ENCODE assay signal across 1 cellular context in genomic region chr14:59483819-59484610, GRCh38.
TF ChIP-seq lines count a peak whose summit lies in the region.

TSS of gene JKAMP (plus strand) at chr14:59484517. CDS start at chr14:59484590, 73 bp downstream.
TSS of gene L3HYPDH (minus strand) at chr14:59484408. CDS start at chr14:59484316, 92 bp downstream.

TF ChIP-seq in HepG2, 621 proteins besides CTCF, POLR2A, EP300 and RAD21 (continued from another document and continues in another):
- TF ChIP-seq ZNF326 (CRISPR knock-in tag; IDR thresholded peaks at IDR 0.05; ENCODE audit: borderline replicate concordance), result no peak
- peak; percentile 85 for TF ChIP-seq XBP1 (CRISPR knock-in tag; IDR thresholded peaks at IDR 0.05)
- TF ChIP-seq NBN (conservative IDR thresholded peaks at IDR 0.05), result no peak
- TF ChIP-seq ZNF616 (CRISPR knock-in tag; IDR thresholded peaks at IDR 0.05; ENCODE audit: low read depth), result peak; percentile 99
- peak; percentile 91 for TF ChIP-seq CENPT (CRISPR knock-in tag; IDR thresholded peaks at IDR 0.05; ENCODE audit: low read depth)
- TF ChIP-seq PAX8 (CRISPR knock-in tag; IDR thresholded peaks at IDR 0.05; ENCODE audit: borderline replicate concordance), result 0 out of 2 replicates have a peak, but pooled peaks have one; percentile 11
- peak; percentile 92 for TF ChIP-seq AHR (CRISPR knock-in tag; IDR thresholded peaks at IDR 0.05)
- peak; percentile 96; the same call in 1 of the 2 replicates for TF ChIP-seq ZNF224 (CRISPR knock-in tag; IDR thresholded peaks at IDR 0.05)
- peak; percentile 75 for TF ChIP-seq MNT (IDR thresholded peaks at IDR 0.05)
- no peak; the same call in 1 of the 2 replicates for TF ChIP-seq ZNF720 (CRISPR knock-in tag; IDR thresholded peaks at IDR 0.05)
- TF ChIP-seq EEA1 (CRISPR knock-in tag; IDR thresholded peaks at IDR 0.05; ENCODE audit: borderline replicate concordance), result peak; percentile 24; the same call in 1 of the 2 replicates
- no peak; the same call in none of the 2 replicates for TF ChIP-seq IRF2 (CRISPR knock-in tag; IDR thresholded peaks at IDR 0.05)
- TF ChIP-seq MBD4 (IDR thresholded peaks at IDR 0.05; ENCODE audit: borderline replicate concordance, low read length), result no peak
- TF ChIP-seq, protein P1, sequence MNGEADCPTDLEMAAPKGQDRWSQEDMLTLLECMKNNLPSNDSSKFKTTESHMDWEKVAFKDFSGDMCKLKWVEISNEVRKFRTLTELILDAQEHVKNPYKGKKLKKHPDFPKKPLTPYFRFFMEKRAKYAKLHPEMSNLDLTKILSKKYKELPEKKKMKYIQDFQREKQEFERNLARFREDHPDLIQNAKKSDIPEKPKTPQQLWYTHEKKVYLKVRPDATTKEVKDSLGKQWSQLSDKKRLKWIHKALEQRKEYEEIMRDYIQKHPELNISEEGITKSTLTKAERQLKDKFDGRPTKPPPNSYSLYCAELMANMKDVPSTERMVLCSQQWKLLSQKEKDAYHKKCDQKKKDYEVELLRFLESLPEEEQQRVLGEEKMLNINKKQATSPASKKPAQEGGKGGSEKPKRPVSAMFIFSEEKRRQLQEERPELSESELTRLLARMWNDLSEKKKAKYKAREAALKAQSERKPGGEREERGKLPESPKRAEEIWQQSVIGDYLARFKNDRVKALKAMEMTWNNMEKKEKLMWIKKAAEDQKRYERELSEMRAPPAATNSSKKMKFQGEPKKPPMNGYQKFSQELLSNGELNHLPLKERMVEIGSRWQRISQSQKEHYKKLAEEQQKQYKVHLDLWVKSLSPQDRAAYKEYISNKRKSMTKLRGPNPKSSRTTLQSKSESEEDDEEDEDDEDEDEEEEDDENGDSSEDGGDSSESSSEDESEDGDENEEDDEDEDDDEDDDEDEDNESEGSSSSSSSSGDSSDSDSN (CRISPR knock-in tag; IDR thresholded peaks at IDR 0.05), result peak; percentile 96
- TF ChIP-seq ZNF20 (CRISPR knock-in tag; IDR thresholded peaks at IDR 0.05), result peak; percentile 92; the same call in 1 of the 2 replicates
- TF ChIP-seq SNAPC2 (CRISPR knock-in tag; IDR thresholded peaks at IDR 0.05), result peak; percentile 95
- no peak for TF ChIP-seq SIN3B (IDR thresholded peaks at IDR 0.05; ENCODE audit: low read length)
- no peak; the same call in 1 of the 2 replicates for TF ChIP-seq ZNF510 (CRISPR knock-in tag; IDR thresholded peaks at IDR 0.05; ENCODE audit: low read depth)
- TF ChIP-seq FOXP1 (IDR thresholded peaks at IDR 0.05), result no peak
- no peak for TF ChIP-seq FOXP1 (CRISPR knock-in tag; IDR thresholded peaks at IDR 0.05)
- TF ChIP-seq, protein P2, sequence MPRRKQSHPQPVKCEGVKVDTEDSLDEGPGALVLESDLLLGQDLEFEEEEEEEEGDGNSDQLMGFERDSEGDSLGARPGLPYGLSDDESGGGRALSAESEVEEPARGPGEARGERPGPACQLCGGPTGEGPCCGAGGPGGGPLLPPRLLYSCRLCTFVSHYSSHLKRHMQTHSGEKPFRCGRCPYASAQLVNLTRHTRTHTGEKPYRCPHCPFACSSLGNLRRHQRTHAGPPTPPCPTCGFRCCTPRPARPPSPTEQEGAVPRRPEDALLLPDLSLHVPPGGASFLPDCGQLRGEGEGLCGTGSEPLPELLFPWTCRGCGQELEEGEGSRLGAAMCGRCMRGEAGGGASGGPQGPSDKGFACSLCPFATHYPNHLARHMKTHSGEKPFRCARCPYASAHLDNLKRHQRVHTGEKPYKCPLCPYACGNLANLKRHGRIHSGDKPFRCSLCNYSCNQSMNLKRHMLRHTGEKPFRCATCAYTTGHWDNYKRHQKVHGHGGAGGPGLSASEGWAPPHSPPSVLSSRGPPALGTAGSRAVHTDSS (CRISPR knock-in tag; conservative IDR thresholded peaks at IDR 0.05), result 0 out of 2 replicates have a peak, but pooled peaks have one; percentile 28
- peak; percentile 89; the same call in 1 of the 2 replicates for TF ChIP-seq ZBTB34 (CRISPR knock-in tag; IDR thresholded peaks at IDR 0.05)
- TF ChIP-seq MEF2D (CRISPR knock-in tag; IDR thresholded peaks at IDR 0.05), result peak; percentile 79
- TF ChIP-seq MAX (IDR thresholded peaks at IDR 0.05), result peak; percentile 98
- no peak; the same call in 1 of the 2 replicates for TF ChIP-seq ZNF773 (CRISPR knock-in tag; IDR thresholded peaks at IDR 0.05; ENCODE audit: borderline replicate concordance)
- peak; percentile 79; the same call in 1 of the 2 replicates for TF ChIP-seq ZNF691 (CRISPR knock-in tag; IDR thresholded peaks at IDR 0.05; ENCODE audit: borderline replicate concordance, low read depth)
- TF ChIP-seq GABPB1 (CRISPR knock-in tag; IDR thresholded peaks at IDR 0.05), result peak; percentile 91
- no peak for TF ChIP-seq JUN (CRISPR knock-in tag; IDR thresholded peaks at IDR 0.05)
- peak; percentile 37; the same call in 1 of the 2 replicates for TF ChIP-seq ZNF460 (CRISPR knock-in tag; IDR thresholded peaks at IDR 0.05; ENCODE audit: borderline replicate concordance)
- peak; percentile 89; the same call in 1 of the 2 replicates for TF ChIP-seq ATF7-NPFF (CRISPR knock-in tag; IDR thresholded peaks at IDR 0.05; ENCODE audit: low read depth)
- TF ChIP-seq ZNF703 (CRISPR knock-in tag; IDR thresholded peaks at IDR 0.05; ENCODE audit: borderline replicate concordance), result peak; percentile 98
- TF ChIP-seq ZNF782 (CRISPR knock-in tag; IDR thresholded peaks at IDR 0.05; ENCODE audit: borderline replicate concordance), result peak; percentile 93; the same call in 1 of the 2 replicates
- peak; percentile 95 for TF ChIP-seq ZFP36L1 (CRISPR knock-in tag; IDR thresholded peaks at IDR 0.05)
- 0 out of 2 replicates have a peak, but pooled peaks have one; percentile 10 for TF ChIP-seq ZBTB7B (CRISPR knock-in tag; IDR thresholded peaks at IDR 0.05)
- 0 out of 2 replicates have a peak, but pooled peaks have one; percentile 83 for TF ChIP-seq ZNF567 (CRISPR knock-in tag; IDR thresholded peaks at IDR 0.05; ENCODE audit: borderline replicate concordance)
- no peak for TF ChIP-seq GPBP1L1 (CRISPR knock-in tag; IDR thresholded peaks at IDR 0.05)
- TF ChIP-seq ZBTB20 (CRISPR knock-in tag; IDR thresholded peaks at IDR 0.05; ENCODE audit: borderline replicate concordance, low read depth), result no peak; the same call in 1 of the 2 replicates
- no peak; the same call in 1 of the 2 replicates for TF ChIP-seq ATF2 (CRISPR knock-in tag; IDR thresholded peaks at IDR 0.05)
- TF ChIP-seq ZNF780A (CRISPR knock-in tag; IDR thresholded peaks at IDR 0.05), result peak; percentile 93
- TF ChIP-seq NFRKB (IDR thresholded peaks at IDR 0.05), result no peak
- peak; percentile 91 for TF ChIP-seq ZNF816 (CRISPR knock-in tag; IDR thresholded peaks at IDR 0.05; ENCODE audit: borderline replicate concordance)
- TF ChIP-seq, protein P3, sequence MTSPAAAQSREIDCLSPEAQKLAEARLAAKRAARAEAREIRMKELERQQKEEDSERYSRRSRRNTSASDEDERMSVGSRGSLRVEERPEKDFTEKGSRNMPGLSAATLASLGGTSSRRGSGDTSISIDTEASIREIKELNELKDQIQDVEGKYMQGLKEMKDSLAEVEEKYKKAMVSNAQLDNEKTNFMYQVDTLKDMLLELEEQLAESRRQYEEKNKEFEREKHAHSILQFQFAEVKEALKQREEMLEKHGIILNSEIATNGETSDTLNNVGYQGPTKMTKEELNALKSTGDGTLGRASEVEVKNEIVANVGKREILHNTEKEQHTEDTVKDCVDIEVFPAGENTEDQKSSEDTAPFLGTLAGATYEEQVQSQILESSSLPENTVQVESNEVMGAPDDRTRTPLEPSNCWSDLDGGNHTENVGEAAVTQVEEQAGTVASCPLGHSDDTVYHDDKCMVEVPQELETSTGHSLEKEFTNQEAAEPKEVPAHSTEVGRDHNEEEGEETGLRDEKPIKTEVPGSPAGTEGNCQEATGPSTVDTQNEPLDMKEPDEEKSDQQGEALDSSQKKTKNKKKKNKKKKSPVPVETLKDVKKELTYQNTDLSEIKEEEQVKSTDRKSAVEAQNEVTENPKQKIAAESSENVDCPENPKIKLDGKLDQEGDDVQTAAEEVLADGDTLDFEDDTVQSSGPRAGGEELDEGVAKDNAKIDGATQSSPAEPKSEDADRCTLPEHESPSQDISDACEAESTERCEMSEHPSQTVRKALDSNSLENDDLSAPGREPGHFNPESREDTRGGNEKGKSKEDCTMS (CRISPR knock-in tag; conservative IDR thresholded peaks at IDR 0.05), result no peak
- TF ChIP-seq MEIS1 (CRISPR knock-in tag; IDR thresholded peaks at IDR 0.05; ENCODE audit: borderline replicate concordance), result peak; percentile 85
- TF ChIP-seq DNMT3B (CRISPR knock-in tag; conservative IDR thresholded peaks at IDR 0.05), result peak; percentile 48; the same call in 1 of the 2 replicates
- no peak; the same call in 1 of the 2 replicates for TF ChIP-seq KMT2A (CRISPR knock-in tag; IDR thresholded peaks at IDR 0.05)
- peak; percentile 86 for TF ChIP-seq DRAP1 (CRISPR knock-in tag; IDR thresholded peaks at IDR 0.05)
- TF ChIP-seq SAFB2 (CRISPR knock-in tag; IDR thresholded peaks at IDR 0.05; ENCODE audit: borderline replicate concordance, low read depth), result peak; percentile 57; the same call in 1 of the 2 replicates
- peak; percentile 93 for TF ChIP-seq KLF12 (CRISPR knock-in tag; IDR thresholded peaks at IDR 0.05; ENCODE audit: borderline replicate concordance)
- no peak for TF ChIP-seq MAZ (IDR thresholded peaks at IDR 0.05; ENCODE audit: borderline replicate concordance, low read depth, low read length)
- TF ChIP-seq MAZ (CRISPR knock-in tag; IDR thresholded peaks at IDR 0.05; ENCODE audit: low read depth), result peak; percentile 88
- TF ChIP-seq ZBTB1 (CRISPR knock-in tag; IDR thresholded peaks at IDR 0.05; ENCODE audit: borderline replicate concordance), result peak; percentile 77; the same call in 1 of the 2 replicates
